In the genomic region with DNA sequence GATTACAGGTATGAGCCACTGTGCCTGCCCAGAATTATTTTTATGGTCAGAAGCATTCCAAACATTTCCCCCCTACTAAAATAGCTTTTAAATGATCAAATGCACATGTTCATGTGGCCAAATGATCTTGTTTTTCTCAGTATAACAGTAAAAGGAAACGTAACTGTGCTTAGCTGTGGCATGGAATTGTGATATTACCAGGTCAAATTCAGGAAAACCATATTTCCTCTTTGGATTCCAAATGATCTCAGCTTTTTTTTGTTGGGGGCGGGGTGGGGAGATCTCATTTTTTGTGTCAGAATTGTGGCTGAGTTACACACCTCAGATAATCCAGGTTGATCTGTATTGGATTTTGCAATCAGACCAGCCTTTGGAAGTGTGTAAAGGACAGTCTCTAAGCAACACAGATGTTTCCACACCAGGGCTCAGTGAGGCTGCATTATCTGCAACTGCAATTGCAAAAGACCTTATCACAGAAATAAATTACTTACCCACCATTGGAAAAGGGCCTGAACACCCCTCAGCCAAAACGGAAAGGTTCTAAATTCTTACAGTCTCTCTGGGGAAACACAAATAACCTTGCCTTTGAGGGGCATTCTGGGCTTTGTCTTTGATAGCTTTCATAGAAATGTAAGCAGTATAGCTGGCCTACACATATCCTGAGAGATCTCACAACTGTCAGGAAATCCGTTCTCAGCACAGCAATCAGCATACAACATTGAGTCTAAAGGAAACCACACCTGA, we compare ENCODE assay signal across 11 cellular contexts. TPM values are rescaled to one million over a fixed set of nuclear protein-coding genes. Genes with fewer than 3 reads are reported as not detected.
DNase-seq lines count a peak whose midpoint lies in the region; ATAC-seq and TF ChIP-seq lines count a peak whose summit lies in the region.
"Had no signal": no experiment of that assay in that cellular context is flagged by ENCODE, and none has a peak within 500 bp of the region (broad histone marks: within the 10 kb centered on the region; RNA-seq: fewer than 3 reads in every experiment).

No MANE protein-coding gene starts in this region.

- no peaks in the 10 kb centered on the region for H3K27me3 ChIP-seq in KMS-11 (ENCODE audit: insufficient read depth, low read depth)
- no peaks in the 10 kb centered on the region for H3K27me3 ChIP-seq in tibial nerve
- H3K27me3 ChIP-seq: breast epithelium had no signal

- H4K20me1 ChIP-seq in KMS-11 (ENCODE audit: insufficient read depth) = no peaks in the 10 kb centered on the region

- peaks cover 45% of the 10 kb centered on the region for H3K4me1 Mint-ChIP-seq in central memory CD8-positive, alpha-beta T cell
- peaks cover 51 to 58% of the 10 kb centered on the region in 2 donors for H3K4me1 Mint-ChIP-seq in natural killer cell treated with Interleukin-12 subunit alpha and Interleukin-12 subunit beta and Interleukin-15 and Interleukin-18, amount 100 ng/mL, for 72 hours (ENCODE audit: low read depth in 2 of 2)

- no peak overlapping the region for H2AFZ ChIP-seq in KMS-11 (ENCODE audit: low read depth)

- no peak for TF ChIP-seq EP300 in tibial nerve (IDR thresholded peaks at IDR 0.05)

- peak; percentile 42 for ATAC-seq in GM19463 (IDR thresholded peaks at IDR 0.05; ENCODE audit: unreplicated experiment)
- peak; percentile 82 for ATAC-seq in central memory CD8-positive, alpha-beta T cell (replicated peaks; ENCODE audit: extremely low read depth, poor library complexity, severe bottlenecking)
- peak; percentile 72 to 74 for ATAC-seq in natural killer cell treated with Interleukin-12 subunit alpha and Interleukin-12 subunit beta and Interleukin-15 and Interleukin-18, amount 100 ng/mL, for 72 hours

- no peaks in the 10 kb centered on the region for H3K9me3 ChIP-seq in tibial nerve
- H3K9me3 ChIP-seq: breast epithelium had no signal

- TF ChIP-seq CTCF in KMS-11 (conservative IDR thresholded peaks at IDR 0.05; ENCODE audit: low read depth, low read length) = no peak
- TF ChIP-seq CTCF in tibial nerve (IDR thresholded peaks at IDR 0.05) = no peak

- no peak overlapping the region for H3K9ac ChIP-seq in KMS-11

- peak overlapping the region; percentile 46 for H3K4me3 Mint-ChIP-seq in central memory CD8-positive, alpha-beta T cell
- peak overlapping the region; percentile 73 for H3K4me3 Mint-ChIP-seq in natural killer cell treated with Interleukin-12 subunit alpha and Interleukin-12 subunit beta and Interleukin-15 and Interleukin-18, amount 100 ng/mL, for 72 hours

- H3K79me2 ChIP-seq in KMS-11 (ENCODE audit: insufficient read depth, low read depth) = peaks cover 46% of the 10 kb centered on the region

- no peak for DNase-seq in central memory CD8-positive, alpha-beta T cell (ENCODE audit: low spot score in 2 of 2)
- DNase-seq in natural killer cell treated with Interleukin-12 subunit alpha and Interleukin-12 subunit beta and Interleukin-15 and Interleukin-18, amount 100 ng/mL, for 72 hours (ENCODE audit: low spot score) = no peak
- no peak for DNase-seq in NCI-H69 (lab: John Stamatoyannopoulos, UW)
- DNase-seq in CD1c-positive myeloid dendritic cell (ENCODE audit: extremely low spot score) = no peak
- no peak for DNase-seq in tibial nerve (ENCODE audit: low spot score in 2 of 2)
- no peak for DNase-seq in occipital lobe (lab: John Stamatoyannopoulos, UW)
- DNase-seq: islet precursor cell, RPMI8226 had no signal

- H3K27me3 Mint-ChIP-seq in central memory CD8-positive, alpha-beta T cell = no peaks in the 10 kb centered on the region
- no peaks in the 10 kb centered on the region for H3K27me3 Mint-ChIP-seq in natural killer cell treated with Interleukin-12 subunit alpha and Interleukin-12 subunit beta and Interleukin-15 and Interleukin-18, amount 100 ng/mL, for 72 hours

- 45 to 48% methylated on average over 4 of the region's 4 CpGs for WGBS in tibial nerve, 2 donors

- H3K4me3 ChIP-seq in KMS-11 (IDR thresholded peaks at IDR 0.05; ENCODE audit: insufficient read depth, low read depth, low read length) = no peak overlapping the region
- H3K4me3 ChIP-seq in tibial nerve = no peak overlapping the region
- H3K4me3 ChIP-seq: breast epithelium had no signal

- TF ChIP-seq POLR2A in tibial nerve (IDR thresholded peaks at IDR 0.05) = no peak

- peak overlapping the region; percentile 31; the same call in 1 of the 2 replicates for H3K4me2 ChIP-seq in KMS-11

- H3K36me3 ChIP-seq in KMS-11 (ENCODE audit: insufficient read depth) (no peaks in the 10 kb centered on the region; the same call in 1 of the 2 replicates), tibial nerve (peaks cover 0 to 24% (median 0%) of the 10 kb centered on the region in 3 donors)
- H3K36me3 ChIP-seq: breast epithelium had no signal

- H3K27ac ChIP-seq in KMS-11 (peak overlapping the region; percentile 48), tibial nerve (peak overlapping the region in 2 of 4 donors; percentile 39 to 45)

- H3K27ac Mint-ChIP-seq in central memory CD8-positive, alpha-beta T cell (ENCODE audit: low read depth) = peak overlapping the region; percentile 72
- peak overlapping the region; percentile 75 to 78 for H3K27ac Mint-ChIP-seq in natural killer cell treated with Interleukin-12 subunit alpha and Interleukin-12 subunit beta and Interleukin-15 and Interleukin-18, amount 100 ng/mL, for 72 hours

- H3K36me3 Mint-ChIP-seq in central memory CD8-positive, alpha-beta T cell (ENCODE audit: insufficient read depth) = peaks cover 22% of the 10 kb centered on the region
- H3K36me3 Mint-ChIP-seq in natural killer cell treated with Interleukin-12 subunit alpha and Interleukin-12 subunit beta and Interleukin-15 and Interleukin-18, amount 100 ng/mL, for 72 hours = peaks cover 10% of the 10 kb centered on the region

- H3K9me3 Mint-ChIP-seq in central memory CD8-positive, alpha-beta T cell = no peaks in the 10 kb centered on the region
- no peaks in the 10 kb centered on the region for H3K9me3 Mint-ChIP-seq in natural killer cell treated with Interleukin-12 subunit alpha and Interleukin-12 subunit beta and Interleukin-15 and Interleukin-18, amount 100 ng/mL, for 72 hours

- peaks cover 92% of the 10 kb centered on the region for H3K4me1 ChIP-seq in KMS-11 (ENCODE audit: low read depth, poor library complexity, severe bottlenecking)
- peaks cover 0 to 5% (median 0%) of the 10 kb centered on the region in 4 donors for H3K4me1 ChIP-seq in tibial nerve
- H3K4me1 ChIP-seq: breast epithelium had no signal

RNA-seq across cellular contexts. Expression of a gene that starts 8.4 kb away (rescaled TPM):
- total RNA-seq in natural killer cell treated with Interleukin-12 subunit alpha and Interleukin-12 subunit beta and Interleukin-15 and Interleukin-18, amount 100 ng/mL, for 72 hours = 10 to 100 TPM; 17.5 to 23.0 TPM
- total RNA-seq in tibial nerve = 10 to 100 TPM in 2 of 4 donors, 1 to 10 TPM in 2; 6.1 to 21.4 (median 11.2) TPM
- total RNA-seq in occipital lobe = 2.0 TPM
